Comparison of ENCODE assay signal across 21 cellular contexts in the genomic region with DNA sequence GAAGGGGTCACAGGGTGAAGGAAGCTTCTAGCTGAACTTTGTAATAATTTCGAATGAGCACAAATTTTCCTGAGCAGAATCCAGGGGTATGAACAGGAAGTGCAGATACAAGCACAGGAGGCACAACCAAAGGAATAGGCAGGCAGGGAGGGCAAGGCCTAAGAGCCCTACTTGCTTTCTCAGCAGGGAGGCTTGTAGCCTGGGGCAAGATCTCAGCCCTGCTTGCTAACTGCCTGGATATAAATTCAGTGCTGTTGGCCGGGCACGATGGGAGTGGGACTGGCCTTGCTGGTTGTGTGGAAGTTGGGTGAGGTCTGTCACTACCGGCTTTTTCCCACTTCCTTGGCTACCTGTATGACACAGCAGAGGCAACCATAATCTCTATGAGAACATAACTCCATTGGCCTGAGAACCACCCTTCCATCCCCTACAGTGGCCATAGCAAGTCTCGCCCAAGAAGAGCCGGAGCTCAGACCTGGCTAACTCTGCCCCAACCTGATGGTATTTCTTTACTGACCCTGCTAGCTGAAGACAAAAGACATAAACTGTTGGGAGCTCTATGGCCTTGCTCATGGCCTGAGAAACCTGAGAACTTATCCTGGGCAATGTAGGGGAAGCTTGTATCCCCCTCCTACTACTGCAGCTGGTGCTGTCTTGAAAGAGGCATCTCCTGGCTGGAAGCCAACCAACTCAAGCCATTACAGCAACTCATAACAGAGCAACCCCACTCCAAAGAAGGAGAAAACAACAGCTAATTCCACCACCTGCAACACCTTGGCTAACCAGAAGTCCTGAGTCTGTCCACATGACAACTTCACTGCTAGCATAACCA. TPM values are rescaled to one million over a fixed set of nuclear protein-coding genes. Genes with fewer than 3 reads are reported as not detected.
"Had no signal": no experiment of that assay in that cellular context is flagged by ENCODE, and none has a peak within 500 bp of the region (broad histone marks: within the 10 kb centered on the region; RNA-seq: fewer than 3 reads in every experiment).

No MANE protein-coding gene starts in this region.

- H3K27ac Mint-ChIP-seq: activated CD4-positive, alpha-beta memory T cell treated with anti-CD3 and anti-CD28 coated beads for 36 hours; activated T-cell treated with anti-CD3 and anti-CD28 coated beads, Interleukin-2, amount 50 U/mL, for 72 hours; nephron progenitor cell; stimulated activated naive CD8-positive, alpha-beta T cell treated with anti-CD3 and anti-CD28 coated beads, Interleukin-15, Interleukin-2, amounts not matched to agents 100 ng/mL and 50 ng/mL, for 24 hours had no signal

- H3K4me3 Mint-ChIP-seq: activated CD4-positive, alpha-beta memory T cell treated with anti-CD3 and anti-CD28 coated beads for 36 hours; activated T-cell treated with anti-CD3 and anti-CD28 coated beads, Interleukin-2, amount 50 U/mL, for 72 hours; nephron progenitor cell; stimulated activated naive CD8-positive, alpha-beta T cell treated with anti-CD3 and anti-CD28 coated beads, Interleukin-15, Interleukin-2, amounts not matched to agents 100 ng/mL and 50 ng/mL, for 24 hours had no signal

- H3K27me3 ChIP-seq: ascending aorta, dorsolateral prefrontal cortex, esophagus muscularis mucosa, left lung, sigmoid colon, upper lobe of right lung had no signal

- DNase-seq: activated CD4-positive, alpha-beta memory T cell treated with anti-CD3 and anti-CD28 coated beads for 36 hours; activated CD4-positive, alpha-beta T cell treated with anti-CD3 and anti-CD28 coated beads for 1 hour; activated T-cell treated with anti-CD3 and anti-CD28 coated beads, Interleukin-2, amount 50 U/mL, for 72 hours; dorsolateral prefrontal cortex; head of caudate nucleus; left lung; nephron progenitor cell; sigmoid colon; stimulated activated CD4-positive, alpha-beta T cell treated with anti-CD3 and anti-CD28 coated beads, Interleukin-2, amount 100 ng/mL, for 48 hours; stimulated activated CD8-positive, alpha-beta memory T cell treated with anti-CD3 and anti-CD28 coated beads, Interleukin-4, amount 100 ng/mL, for 48 hours; T-helper 9 cell; upper lobe of right lung had no signal

- H3K36me3 ChIP-seq: ascending aorta, left lung, sigmoid colon, upper lobe of right lung had no signal

- H3K9me3 Mint-ChIP-seq: activated T-cell treated with anti-CD3 and anti-CD28 coated beads, Interleukin-2, amount 50 U/mL, for 72 hours; stimulated activated naive CD8-positive, alpha-beta T cell treated with anti-CD3 and anti-CD28 coated beads, Interleukin-15, Interleukin-2, amounts not matched to agents 100 ng/mL and 50 ng/mL, for 24 hours had no signal

- H3K4me3 ChIP-seq: ascending aorta, dorsolateral prefrontal cortex, esophagus muscularis mucosa, left lung, sigmoid colon, upper lobe of right lung had no signal

- H3K4me1 ChIP-seq: ascending aorta, esophagus muscularis mucosa, left lung, sigmoid colon, upper lobe of right lung had no signal

- H3K27ac ChIP-seq: ascending aorta, dorsolateral prefrontal cortex, esophagus muscularis mucosa, left lung, sigmoid colon, upper lobe of right lung had no signal

- H3K36me3 Mint-ChIP-seq: activated CD4-positive, alpha-beta memory T cell treated with anti-CD3 and anti-CD28 coated beads for 36 hours had no signal

- ATAC-seq: activated T-cell treated with anti-CD3 and anti-CD28 coated beads, Interleukin-2, amount 50 U/mL, for 72 hours; left lung; upper lobe of right lung had no signal

- H3K9me3 ChIP-seq: ascending aorta, esophagus muscularis mucosa, upper lobe of right lung had no signal

RNA-seq across cellular contexts. Expression of a gene that starts 38.6 kb away (rescaled TPM):
- total RNA-seq: activated CD4-positive, alpha-beta memory T cell treated with anti-CD3 and anti-CD28 coated beads for 36 hours; activated T-cell treated with anti-CD3 and anti-CD28 coated beads, Interleukin-2, amount 50 U/mL, for 72 hours; ascending aorta; bronchial epithelial cell; chondrocyte; esophagus muscularis mucosa; fibroblast of villous mesenchyme; left lung; mucosa of gallbladder; osteoblast; sigmoid colon; temporal lobe; upper lobe of right lung had no signal
- polyA plus RNA-seq: sigmoid colon had no signal
